In the genomic region with DNA sequence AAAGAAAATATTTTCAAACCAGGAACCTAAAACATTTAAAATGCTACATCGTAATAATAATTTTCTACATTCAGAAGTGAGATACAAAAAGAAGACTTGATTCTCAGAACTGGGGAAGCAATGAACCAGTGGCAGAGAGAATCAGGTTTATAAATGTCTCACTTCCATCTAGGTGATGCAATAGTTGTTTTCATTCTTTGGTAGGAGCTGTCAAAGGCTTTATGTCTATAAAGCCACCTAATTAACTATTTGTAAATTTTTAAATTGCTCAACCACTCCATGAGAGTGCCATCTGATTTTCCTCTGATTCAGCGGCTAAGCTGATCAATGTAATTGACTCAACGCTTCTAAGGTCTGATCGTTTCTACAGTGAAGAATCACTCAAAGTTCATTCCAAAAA, we compare ENCODE assay signal across 34 cellular contexts.
"Had no signal": no experiment of that assay in that cellular context is flagged by ENCODE, and none has a peak within 500 bp of the region (broad histone marks: within the 10 kb centered on the region; RNA-seq: fewer than 3 reads in every experiment).

No MANE protein-coding gene starts in this region.

- DNase-seq: activated CD4-positive, alpha-beta memory T cell treated with anti-CD3 and anti-CD28 coated beads for 36 hours; activated CD4-positive, alpha-beta T cell treated with anti-CD3 and anti-CD28 coated beads for 36 hours; activated CD4-positive, alpha-beta T cell treated with anti-CD3 and anti-CD28 coated beads, Interleukin-2, amount 10 ng/mL, durations not matched to agents 24 days and 14 days; activated CD4-positive, CD25-positive, alpha-beta regulatory T cell; activated CD4-positive, CD25-positive, alpha-beta regulatory T cell treated with anti-CD3 and anti-CD28 coated beads, Interleukin-2, amount 50 U/mL, for 72 hours; activated CD8-positive, alpha-beta memory T cell treated with anti-CD3 and anti-CD28 coated beads, Interleukin-2, amount 10 ng/mL, durations not matched to agents 7 days and 5 days; activated CD8-positive, alpha-beta memory T cell treated with anti-CD3 and anti-CD28 coated beads, Interleukin-2, amount 50 U/mL, for 4 hours; activated CD8-positive, alpha-beta T cell treated with anti-CD3 and anti-CD28 coated beads, Interleukin-2, amount 10 ng/mL, durations not matched to agents 7 days and 5 days; activated effector memory CD4-positive, alpha-beta T cell treated with anti-CD3 and anti-CD28 coated beads, Interleukin-2, amount 50 U/mL, for 16 hours; activated naive CD4-positive, alpha-beta T cell treated with anti-CD3 and anti-CD28 coated beads for 36 hours; activated naive CD8-positive, alpha-beta T cell treated with anti-CD3 and anti-CD28 coated beads for 36 hours; activated naive CD8-positive, alpha-beta T cell treated with anti-CD3 and anti-CD28 coated beads, Interleukin-2, amount 50 U/mL, for 24 hours; activated T-cell treated with anti-CD3 and anti-CD28 coated beads, Interleukin-2, amount 50 U/mL, for 1 hour; activated T-cell treated with anti-CD3 and anti-CD28 coated beads, Interleukin-2, amount 50 U/mL, for 48 hours; adrenal gland; amygdala; aorta; body of pancreas; central memory CD4-positive, alpha-beta T cell; cerebellar nuclear complex; dermis blood vessel endothelial cell; effector CD4-positive, alpha-beta T cell; effector memory CD8-positive, alpha-beta T cell; erythroblast; foreskin melanocyte; heart right ventricle; T-helper 17 cell; T1000 had no signal

- H2AFZ ChIP-seq: hepatocyte had no signal

- H3K4me2 ChIP-seq: hepatocyte had no signal

- H3K36me3 ChIP-seq: adrenal gland, breast epithelium, esophagus muscularis mucosa, gastroesophageal sphincter, heart right ventricle had no signal

- ATAC-seq: activated CD4-positive, alpha-beta T cell treated with anti-CD3 and anti-CD28 coated beads for 36 hours; activated CD8-positive, alpha-beta memory T cell treated with anti-CD3 and anti-CD28 coated beads, Interleukin-2, amount 10 ng/mL, durations not matched to agents 7 days and 5 days; activated CD8-positive, alpha-beta T cell treated with anti-CD3 and anti-CD28 coated beads, Interleukin-2, amount 10 ng/mL, durations not matched to agents 7 days and 5 days; activated naive CD8-positive, alpha-beta T cell treated with anti-CD3 and anti-CD28 coated beads, Interleukin-2, amount 50 U/mL, for 24 hours; body of pancreas; effector memory CD8-positive, alpha-beta T cell; gastroesophageal sphincter; heart right ventricle; T-helper 17 cell had no signal

- H3K9me3 ChIP-seq: adrenal gland, body of pancreas, breast epithelium, esophagus muscularis mucosa, gastroesophageal sphincter, heart right ventricle had no signal

- H3K27me3 ChIP-seq: adrenal gland, body of pancreas, breast epithelium, cardiac muscle cell, esophagus muscularis mucosa, gastroesophageal sphincter, heart right ventricle, hepatocyte had no signal

- H3K4me1 ChIP-seq: body of pancreas, breast epithelium had no signal

- H3K27ac ChIP-seq: adrenal gland, body of pancreas, breast epithelium, cardiac muscle cell, coronary artery, esophagus muscularis mucosa, gastroesophageal sphincter, hepatocyte had no signal

- H3K4me3 ChIP-seq: adrenal gland, body of pancreas, breast epithelium, cardiac muscle cell, coronary artery, esophagus muscularis mucosa, gastroesophageal sphincter, heart right ventricle, hepatocyte had no signal
